ENCODE assay signal across 17 cellular contexts in the genomic region with DNA sequence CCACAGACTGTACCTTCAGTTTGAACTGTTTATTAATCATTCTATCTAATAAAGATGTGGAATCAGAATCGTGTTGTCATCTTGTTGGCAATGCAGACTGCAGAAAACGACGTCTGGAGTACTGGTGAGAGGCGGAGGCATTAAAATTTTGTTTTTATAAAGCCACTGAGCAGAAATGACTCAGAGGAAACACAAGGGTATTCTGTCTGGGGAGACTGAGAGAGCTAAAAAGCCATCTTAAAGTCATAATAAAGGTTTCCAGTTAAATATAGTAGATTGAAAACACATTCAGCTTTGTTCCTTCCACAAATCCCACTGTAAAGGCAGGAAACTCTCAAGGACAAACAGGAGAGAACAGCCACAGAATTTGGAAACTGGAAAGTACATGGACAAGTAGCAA.
DNase-seq lines count a peak whose midpoint lies in the region; TF ChIP-seq lines count a peak whose summit lies in the region.
"Had no signal": no experiment of that assay in that cellular context is flagged by ENCODE, and none has a peak within 500 bp of the region (broad histone marks: within the 10 kb centered on the region; RNA-seq: fewer than 3 reads in every experiment).

No MANE protein-coding gene starts in this region.

- DNase-seq in GM04504 (ENCODE audit: low read depth) (peak; percentile 42), astrocyte of the cerebellum (ENCODE audit: low read depth) (peak; percentile 15), iris pigment epithelial cell (ENCODE audit: low read depth) (peak; percentile 87), hepatic stellate cell (ENCODE audit: low spot score) (no peak), NCI-H1417 (lab: John Stamatoyannopoulos, UW) (no peak), GF-D8 (lab: John Stamatoyannopoulos, UW) (no peak), coronary artery (ENCODE audit: low spot score) (no peak)
- DNase-seq: activated naive CD4-positive, alpha-beta T cell; cortex of kidney; head of caudate nucleus; NCI-H2171; stimulated activated CD4-positive, alpha-beta T cell treated with anti-CD3 and anti-CD28 coated beads, Interleukin-15, amount 100 ng/mL, for 24 hours; stimulated activated CD8-positive, alpha-beta memory T cell treated with anti-CD3 and anti-CD28 coated beads, Interleukin-4, amount 100 ng/mL, for 48 hours had no signal

- H3K27ac ChIP-seq in ACC112 (ENCODE audit: low read depth, low read length) (peak overlapping the region; percentile 65), coronary artery (peak overlapping the region in 1 of 2 donors; percentile 21)
- H3K27ac ChIP-seq: C4-2B, neural progenitor cell, vagina had no signal

- H3K36me3 ChIP-seq in ACC112 (ENCODE audit: insufficient read depth, low read length): no peaks in the 10 kb centered on the region; the same call in 1 of the 2 replicates
- H3K36me3 ChIP-seq: neural progenitor cell, vagina had no signal

- TF ChIP-seq CTCF in astrocyte of the cerebellum (IDR thresholded peaks at IDR 0.05; ENCODE audit: low read depth, low read length, missing control alignments) (no peak), coronary artery (IDR thresholded peaks at IDR 0.05) (no peak)

- peaks cover 15% of the 10 kb centered on the region for H3K4me1 ChIP-seq in ACC112 (ENCODE audit: control insufficient read depth, insufficient read depth, low read length, unreplicated experiment)

- H2AFZ ChIP-seq in ACC112 (ENCODE audit: low read length, unreplicated experiment): no peak overlapping the region
- H2AFZ ChIP-seq: neural progenitor cell had no signal

- H3K4me3 ChIP-seq in ACC112 (ENCODE audit: low read depth, low read length): no peak overlapping the region
- no peak overlapping the region for H3K4me3 ChIP-seq in astrocyte of the cerebellum (ENCODE audit: low read depth, low read length)
- no peak overlapping the region for H3K4me3 ChIP-seq in coronary artery
- H3K4me3 ChIP-seq: neural progenitor cell, vagina had no signal

- no peaks in the 10 kb centered on the region for H3K79me2 ChIP-seq in ACC112 (ENCODE audit: control insufficient read depth, insufficient read depth, low read length, unreplicated experiment)

- H3K27me3 ChIP-seq in ACC112 (ENCODE audit: insufficient read depth, low read length): no peaks in the 10 kb centered on the region
- H3K27me3 ChIP-seq: neural progenitor cell, vagina had no signal

- in situ Hi-C loops in astrocyte of the cerebellum (cut with HindIII; ENCODE audit: low sequenced_read_pairs): no loop called here

Comparison
In these comparisons a context has a peak if more than half of its experiments do, and no peak if none do; other contexts are left out.
1. DNase-seq: peak in GM04504 (single experiment), astrocyte of the cerebellum (single experiment) and iris pigment epithelial cell (single experiment); none in hepatic stellate cell (single experiment), NCI-H1417 (0 of 3), GF-D8 (single experiment) and coronary artery (single experiment).